In genomic region chr20:58390659-58391035, GRCh38 we compare ENCODE assay signal across 11 cellular contexts. TPM values are rescaled to one million over a fixed set of nuclear protein-coding genes. Genes with fewer than 3 reads are reported as not detected.
DNase-seq lines count a peak whose midpoint lies in the region; ATAC-seq and TF ChIP-seq lines count a peak whose summit lies in the region.
"Had no signal": no experiment of that assay in that cellular context is flagged by ENCODE, and none has a peak within 500 bp of the region (broad histone marks: within the 10 kb centered on the region; RNA-seq: fewer than 3 reads in every experiment).

No MANE protein-coding gene starts in this region.

- H4K8ac ChIP-seq in H9 (replicated peaks; ENCODE audit: insufficient read length, low read depth, low read length), result no peak overlapping the region

- H2BK15ac ChIP-seq in H9 (ENCODE audit: low read depth, low read length), result no peak overlapping the region

- no peak overlapping the region for H4K5ac ChIP-seq in H9 (ENCODE audit: insufficient read length, low read depth, low read length)

- peaks cover 30 to 32% of the 10 kb centered on the region in 2 experiments for H3K4me1 Mint-ChIP-seq in H9
- H3K4me1 Mint-ChIP-seq in activated naive CD8-positive, alpha-beta T cell (ENCODE audit: low read depth), result peaks cover 60% of the 10 kb centered on the region

- no CpG with 5 or more reads among the region's 8 CpGs for WGBS in H9 (ENCODE audit: extremely low coverage, insufficient read length, low lambda C conversion rate)

- DNase-seq in H9 (no peak), KG1 (lab: John Stamatoyannopoulos, UW) (no peak)
- no peak for DNase-seq in stimulated activated naive CD4-positive, alpha-beta T cell (lab: John Stamatoyannopoulos, UW)
- DNase-seq: foreskin melanocyte, NCI-H1105 treated with DMSO at 0.1 percent for 48 hours had no signal

- H3K9me3 Mint-ChIP-seq in H9, result no peaks in the 10 kb centered on the region
- no peaks in the 10 kb centered on the region for H3K9me3 Mint-ChIP-seq in activated naive CD8-positive, alpha-beta T cell (ENCODE audit: low read depth)

- H3K27ac ChIP-seq in ACC112 (ENCODE audit: low read depth, low read length), result no peak overlapping the region
- H3K27ac ChIP-seq in H9 (ENCODE audit: insufficient read length, low read depth, low read length), result no peak overlapping the region

- H3K23ac ChIP-seq in H9 (ENCODE audit: insufficient read length, low read depth, low read length), result no peak overlapping the region

- H3K79me2 ChIP-seq in ACC112 (ENCODE audit: control insufficient read depth, insufficient read depth, low read length, unreplicated experiment) (peaks cover 64% of the 10 kb centered on the region), H9 (ENCODE audit: insufficient read depth, low read length) (peaks cover 31% of the 10 kb centered on the region; the same call in 1 of the 2 replicates)

- no peak overlapping the region for H2BK5ac ChIP-seq in H9 (ENCODE audit: insufficient read length, low read length)

- peaks cover 4% of the 10 kb centered on the region for H3K79me1 ChIP-seq in H9 (ENCODE audit: insufficient read depth, low read depth, low read length, poor library complexity, severe bottlenecking)

- no peak overlapping the region for H3K18ac ChIP-seq in H9 (ENCODE audit: insufficient read length, low read depth, low read length)

- H3K9ac ChIP-seq in H9 (ENCODE audit: extremely low read depth, insufficient read length, low read length), result peak overlapping the region; percentile 36
- peak overlapping the region; percentile 90 for H3K9ac ChIP-seq in mucosa of stomach (ENCODE audit: low read length)

- H3K27me3 ChIP-seq in ACC112 (ENCODE audit: insufficient read depth, low read length) (no peaks in the 10 kb centered on the region), H9 (ENCODE audit: insufficient read depth, low read length) (no peaks in the 10 kb centered on the region), mucosa of stomach (ENCODE audit: control insufficient read depth, insufficient read depth, low read length) (no peaks in the 10 kb centered on the region)
- H3K27me3 ChIP-seq: adrenal gland had no signal

- no peak for ATAC-seq in GM21528 (IDR thresholded peaks at IDR 0.05; ENCODE audit: low FRiP score, unreplicated experiment)
- no peak for ATAC-seq in GM19397 (IDR thresholded peaks at IDR 0.05; ENCODE audit: unreplicated experiment)

- H3K27ac Mint-ChIP-seq in H9, result 0 out of 7 replicates have a peak overlapping the region, but pooled peaks of 1 of the 3 experiments have one; percentile 13
- peak overlapping the region; percentile 94 for H3K27ac Mint-ChIP-seq in activated naive CD8-positive, alpha-beta T cell

- H3K4me3 ChIP-seq in ACC112 (ENCODE audit: low read depth, low read length), result peak overlapping the region; percentile 98
- H3K4me3 ChIP-seq in mucosa of stomach (ENCODE audit: low read length), result no peak overlapping the region

- no peak overlapping the region for H2BK20ac ChIP-seq in H9 (ENCODE audit: low read depth, low read length, poor library complexity, severe bottlenecking)

- peaks cover 3% of the 10 kb centered on the region; the same call in 1 of the 2 replicates for H3K27me3 Mint-ChIP-seq in H9 (ENCODE audit: low read depth)
- H3K27me3 Mint-ChIP-seq in activated naive CD8-positive, alpha-beta T cell, result no peaks in the 10 kb centered on the region

- H3K4ac ChIP-seq in H9 (ENCODE audit: low read depth, low read length), result no peak overlapping the region

- H3K14ac ChIP-seq in H9 (ENCODE audit: insufficient read depth, low read length), result no peak overlapping the region

- no peak overlapping the region for H3T11ph ChIP-seq in H9 (ENCODE audit: low read length)

- H3K36me3 ChIP-seq in ACC112 (ENCODE audit: insufficient read depth, low read length) (peaks cover 40% of the 10 kb centered on the region), mucosa of stomach (ENCODE audit: control insufficient read depth, insufficient read depth, low read length) (no peaks in the 10 kb centered on the region)
- H3K36me3 ChIP-seq: adrenal gland had no signal

- peaks cover 8% of the 10 kb centered on the region for H3K23me2 ChIP-seq in H9 (ENCODE audit: insufficient read length, low read depth, low read length, poor library complexity, severe bottlenecking)

- H2BK12ac ChIP-seq in H9 (ENCODE audit: insufficient read length, low read depth, low read length), result no peak overlapping the region

- H4K91ac ChIP-seq in H9 (ENCODE audit: insufficient read length, low read depth, low read length), result no peak overlapping the region

- peak overlapping the region; percentile 97 for H3K4me2 ChIP-seq in H9 (ENCODE audit: insufficient read depth, insufficient read length, low read length)

- H3K56ac ChIP-seq in H9 (ENCODE audit: insufficient read length, low read depth, low read length), result no peak overlapping the region

- TF ChIP-seq CTCF in H9 (conservative IDR thresholded peaks at IDR 0.05), result no peak

- peak overlapping the region; percentile 88 to 89 for H3K4me3 Mint-ChIP-seq in H9
- peak overlapping the region; percentile 98 for H3K4me3 Mint-ChIP-seq in activated naive CD8-positive, alpha-beta T cell

- H2AK5ac ChIP-seq in H9 (ENCODE audit: insufficient read length, low read length), result no peak overlapping the region

- H3K9me3 ChIP-seq in H9 (ENCODE audit: control insufficient read depth, low read depth, low read length) (no peaks in the 10 kb centered on the region), mucosa of stomach (ENCODE audit: control insufficient read depth, low read length) (no peaks in the 10 kb centered on the region)
- H3K9me3 ChIP-seq: adrenal gland had no signal

- H2BK120ac ChIP-seq in H9 (ENCODE audit: low read depth, low read length, poor library complexity, severe bottlenecking), result no peak overlapping the region

- peaks cover 2% of the 10 kb centered on the region for H4K20me1 ChIP-seq in H9 (ENCODE audit: control insufficient read depth, insufficient read depth, insufficient read length)

- no peak overlapping the region for H2AFZ ChIP-seq in ACC112 (ENCODE audit: low read length, unreplicated experiment)
- H2AFZ ChIP-seq in H9 (ENCODE audit: low read length), result no peak overlapping the region

- peaks cover 12 to 29% (median 26%) of the 10 kb centered on the region in 3 experiments for H3K36me3 Mint-ChIP-seq in H9 (ENCODE audit: insufficient read depth in 1 of 3, low read depth in 3 of 3)
- H3K36me3 Mint-ChIP-seq in activated naive CD8-positive, alpha-beta T cell, result peaks cover 9% of the 10 kb centered on the region

- H3K4me1 ChIP-seq in ACC112 (ENCODE audit: control insufficient read depth, insufficient read depth, low read length, unreplicated experiment) (peaks cover 28% of the 10 kb centered on the region), H9 (ENCODE audit: insufficient read depth, low read length) (peaks cover 2% of the 10 kb centered on the region; the same call in 1 of the 2 replicates), mucosa of stomach (ENCODE audit: control insufficient read depth, insufficient read depth, low read length) (peaks cover 14% of the 10 kb centered on the region)

RNA-seq across cellular contexts. Expression of gene VAPB, which starts 1.6 kb away (rescaled TPM):
- 64.7 and 65.1 TPM in 2 replicates for total RNA-seq in H9 (2021)
